In the genomic region with DNA sequence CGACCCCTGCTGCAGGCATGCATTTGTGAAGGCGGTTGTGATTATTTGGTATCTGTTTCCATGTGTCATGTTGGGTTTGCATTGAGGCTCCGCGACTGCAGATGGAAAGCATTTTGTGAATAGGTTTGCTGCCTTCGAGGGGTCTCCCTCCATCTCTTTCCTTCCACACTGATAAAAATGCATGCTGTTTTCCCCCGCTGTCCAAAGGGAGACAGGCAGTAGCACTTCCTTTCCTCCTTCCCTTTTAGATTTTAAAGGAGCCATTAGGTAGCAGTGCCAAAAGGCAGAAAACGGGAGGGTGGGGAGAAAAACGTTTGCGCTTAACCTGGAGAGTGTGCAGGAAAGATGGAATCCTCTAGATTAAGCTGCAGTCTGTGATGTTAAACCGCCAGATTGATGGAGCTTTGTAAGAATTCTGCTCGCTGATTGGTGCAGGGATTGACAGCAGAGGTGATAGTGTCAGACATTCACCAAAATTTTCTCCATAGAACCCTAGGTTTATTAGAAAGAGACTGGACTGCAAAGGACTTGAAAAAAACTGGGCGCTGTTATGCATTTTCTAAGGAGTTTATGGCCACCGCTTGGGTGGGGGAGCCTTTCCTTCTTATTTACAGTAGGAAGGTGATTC, we compare ENCODE assay signal across 8 cellular contexts. TPM values are rescaled to one million over a fixed set of nuclear protein-coding genes. Genes with fewer than 3 reads are reported as not detected.
A peak's percentile ranks its signal among the peaks of the same experiment; 100 is the strongest.
DNase-seq lines count a peak whose midpoint lies in the region; ATAC-seq and TF ChIP-seq lines count a peak whose summit lies in the region.

No MANE protein-coding gene starts in this region.

- H3K36me3 ChIP-seq in OCI-LY7 (ENCODE audit: insufficient read depth, low read length) (peaks cover 4% of the 10 kb centered on the region; the same call in 1 of the 2 replicates), lung (ENCODE audit: control insufficient read depth in 2 of 2, insufficient read depth in 2 of 2, low read length in 2 of 2) (no peaks in the 10 kb centered on the region), tibial nerve (no peaks in the 10 kb centered on the region)

- peaks cover under 1% of the 10 kb centered on the region for H3K36me3 Mint-ChIP-seq in activated T-cell treated with anti-CD3 and anti-CD28 coated beads, Interleukin-2, amount 50 U/mL, for 4 hours (ENCODE audit: insufficient read depth)
- H3K36me3 Mint-ChIP-seq in central memory CD8-positive, alpha-beta T cell (ENCODE audit: insufficient read depth), result peaks cover 28% of the 10 kb centered on the region

- no peak for TF ChIP-seq EP300 in tibial nerve (IDR thresholded peaks at IDR 0.05)

- WGBS in lung, 2 donors, result 1% methylated on average over 13 of the region's 13 CpGs
- 1 to 2% methylated on average over 12 to 13 of the region's 13 CpGs for WGBS in tibial nerve, 2 donors

- peaks cover 73% of the 10 kb centered on the region for H3K4me1 Mint-ChIP-seq in activated T-cell treated with anti-CD3 and anti-CD28 coated beads, Interleukin-2, amount 50 U/mL, for 4 hours (ENCODE audit: low read depth)
- peaks cover 72% of the 10 kb centered on the region for H3K4me1 Mint-ChIP-seq in central memory CD8-positive, alpha-beta T cell

- no peak for TF ChIP-seq POLR2A in tibial nerve (IDR thresholded peaks at IDR 0.05)

- no peaks in the 10 kb centered on the region for H3K9me3 Mint-ChIP-seq in activated T-cell treated with anti-CD3 and anti-CD28 coated beads, Interleukin-2, amount 50 U/mL, for 4 hours
- H3K9me3 Mint-ChIP-seq in central memory CD8-positive, alpha-beta T cell, result no peaks in the 10 kb centered on the region

- POLR2A ChIA-PET in OCI-LY7 (lab: Charles Lee), result interaction anchor here (2.0 to 5.0 kb wide), 2 partner anchors 13 to 16 kb away, joined by 6 to 32 read pairs; no protein-coding TSS in a partner anchor

- H3K9me2 ChIP-seq in OCI-LY7 (ENCODE audit: insufficient read depth, low read length), result no peaks in the 10 kb centered on the region

- H2AFZ ChIP-seq in OCI-LY7 (ENCODE audit: low read length), result peak overlapping the region; percentile 48; the same call in 1 of the 2 replicates

- H3K27ac ChIP-seq in OCI-LY7 (ENCODE audit: low read depth, low read length, poor library complexity, severe bottlenecking) (peak overlapping the region; percentile 91), lung (ENCODE audit: low read depth in 1 of 2, low read length in 1 of 2) (peak overlapping the region; percentile 76 to 93), tibial nerve (peak overlapping the region; percentile 83 to 96 (median 91))

- H4K20me1 ChIP-seq in OCI-LY7 (ENCODE audit: insufficient read depth, low read length), result peaks cover 5% of the 10 kb centered on the region; the same call in 1 of the 2 replicates

- CTCF ChIA-PET in OCI-LY7 (lab: Charles Lee; ENCODE audit: unreplicated experiment), result no interaction called here

- peak overlapping the region; percentile 99 for H3K4me2 ChIP-seq in OCI-LY7 (ENCODE audit: low read length)

- BruUV-seq in OCI-LY7 (replicated peaks; lab: Mats Ljungman, UMichigan), result TSS peak; percentile 53

- intact Hi-C loops in OCI-LY7 (cut with micrococcal nuclease; ENCODE audit: unreplicated experiment), result loop anchor here (10.0 kb wide), 1 partner anchor 1167 kb away; no protein-coding TSS in a partner anchor

- no peaks in the 10 kb centered on the region for H3K27me3 Mint-ChIP-seq in activated T-cell treated with anti-CD3 and anti-CD28 coated beads, Interleukin-2, amount 50 U/mL, for 4 hours (ENCODE audit: low read depth)
- no peaks in the 10 kb centered on the region for H3K27me3 Mint-ChIP-seq in central memory CD8-positive, alpha-beta T cell

- ATAC-seq in activated T-cell treated with anti-CD3 and anti-CD28 coated beads, Interleukin-2, amount 50 U/mL, for 4 hours, result peak in 1 of 2 donors; percentile 63
- peak; percentile 10 for ATAC-seq in central memory CD8-positive, alpha-beta T cell (replicated peaks; ENCODE audit: extremely low read depth, poor library complexity, severe bottlenecking)
- ATAC-seq in lung (ENCODE audit: insufficient read depth, low FRiP score) (peak; percentile 14), GM18519 (IDR thresholded peaks at IDR 0.05; ENCODE audit: low FRiP score, unreplicated experiment) (no peak)

- H3K9me3 ChIP-seq in OCI-LY7 (ENCODE audit: low read length), result no peaks in the 10 kb centered on the region
- H3K9me3 ChIP-seq in lung (ENCODE audit: control insufficient read depth in 2 of 2, insufficient read depth in 1 of 2, low read length in 1 of 2), result no peaks in the 10 kb centered on the region
- no peaks in the 10 kb centered on the region for H3K9me3 ChIP-seq in tibial nerve

- peak overlapping the region; percentile 93 for H3K4me3 ChIP-seq in OCI-LY7 (ENCODE audit: low read depth, low read length, poor library complexity, severe bottlenecking)
- H3K4me3 ChIP-seq in lung, result peak overlapping the region; percentile 81
- peak overlapping the region; percentile 70 to 90 (median 81) for H3K4me3 ChIP-seq in tibial nerve

- no peaks in the 10 kb centered on the region for H3K27me3 ChIP-seq in lung (ENCODE audit: control insufficient read depth, insufficient read depth)
- no peaks in the 10 kb centered on the region for H3K27me3 ChIP-seq in tibial nerve

- peak overlapping the region; percentile 96 for H3K27ac Mint-ChIP-seq in central memory CD8-positive, alpha-beta T cell (ENCODE audit: low read depth)

- no peak for TF ChIP-seq CTCF in OCI-LY7 (conservative IDR thresholded peaks at IDR 0.05; ENCODE audit: low read length)
- TF ChIP-seq CTCF in lung (IDR thresholded peaks at IDR 0.05; ENCODE audit: control extremely low read depth, extremely low read depth), result no peak
- TF ChIP-seq CTCF in tibial nerve (IDR thresholded peaks at IDR 0.05), result no peak

- DNase-seq in activated T-cell treated with anti-CD3 and anti-CD28 coated beads, Interleukin-2, amount 50 U/mL, for 4 hours, result no peak
- DNase-seq in activated T-cell treated with anti-CD3 and anti-CD28 coated beads for 4 hours, result no peak
- DNase-seq in OCI-LY7 (ENCODE audit: low spot score), result no peak
- DNase-seq in central memory CD8-positive, alpha-beta T cell (ENCODE audit: low spot score in 2 of 2), result no peak
- no peak for DNase-seq in lung (ENCODE audit: low spot score)
- DNase-seq in tibial nerve (ENCODE audit: low spot score in 2 of 2), result no peak
- no peak for DNase-seq in NCI-H1048 (lab: John Stamatoyannopoulos, UW)

- peak overlapping the region; percentile 95 for H3K4me3 Mint-ChIP-seq in activated T-cell treated with anti-CD3 and anti-CD28 coated beads, Interleukin-2, amount 50 U/mL, for 4 hours
- peak overlapping the region; percentile 94 for H3K4me3 Mint-ChIP-seq in central memory CD8-positive, alpha-beta T cell

- peaks cover 54% of the 10 kb centered on the region for H3K79me2 ChIP-seq in OCI-LY7 (ENCODE audit: insufficient read depth, low read depth, low read length)

- H3K4me1 ChIP-seq in OCI-LY7 (ENCODE audit: insufficient read depth, low read length, poor library complexity, severe bottlenecking), result peaks cover 49% of the 10 kb centered on the region
- H3K4me1 ChIP-seq in lung (ENCODE audit: control insufficient read depth in 2 of 2, insufficient read depth in 2 of 2, low read length in 2 of 2), result peaks cover 2 to 21% of the 10 kb centered on the region in 2 donors
- H3K4me1 ChIP-seq in tibial nerve, result peaks cover 0 to 50% (median 39%) of the 10 kb centered on the region in 4 donors

RNA-seq across cellular contexts. Expression of a gene that starts 0.7 kb away (rescaled TPM):
- 10 to 100 TPM; 38.3 to 41.7 (median 38.4) TPM for total RNA-seq in activated T-cell treated with anti-CD3 and anti-CD28 coated beads, Interleukin-2, amount 50 U/mL, for 4 hours
- 17.1 and 23.2 TPM in 2 replicates for total RNA-seq in OCI-LY7 (2014; rRNA removed; shearing (Covaris generic))
- total RNA-seq in OCI-LY7 (2022), result 34.0 and 35.2 TPM in 2 replicates
- total RNA-seq in lung, result 10 to 100 TPM; 26.3 to 57.8 TPM
- 10 to 100 TPM; 12.5 to 13.3 TPM for polyA plus RNA-seq in lung
- total RNA-seq in tibial nerve, result 10 to 100 TPM; 18.9 to 33.3 (median 29.4) TPM
